16 cellular contexts compared by ENCODE assay signal in genomic region chr2:128414946-128415767, GRCh38.
DNase-seq lines count a peak whose midpoint lies in the region; ATAC-seq, FAIRE-seq and TF ChIP-seq lines count a peak whose summit lies in the region.
"Had no signal": no experiment of that assay in that cellular context is flagged by ENCODE, and none has a peak within 500 bp of the region (broad histone marks: within the 10 kb centered on the region; RNA-seq: fewer than 3 reads in every experiment).

No MANE protein-coding gene starts in this region.

- 85% methylated on average over 3 of the region's 4 CpGs for WGBS in mesenchymal stem cell
- 93% methylated on average over 4 of the region's 4 CpGs for WGBS in prostate gland

- H2BK15ac ChIP-seq in mesenchymal stem cell (ENCODE audit: low read depth, poor library complexity, severe bottlenecking): no peak overlapping the region

- H3K27ac Mint-ChIP-seq in activated CD8-positive, alpha-beta memory T cell treated with anti-CD3 and anti-CD28 coated beads, Interleukin-2, amount 10 ng/mL, durations not matched to agents 7 days and 5 days: no peak overlapping the region
- H3K27ac Mint-ChIP-seq in type B pancreatic cell: no peak overlapping the region
- H3K27ac Mint-ChIP-seq in activated naive CD8-positive, alpha-beta T cell treated with anti-CD3 and anti-CD28 coated beads for 36 hours: no peak overlapping the region

- H3K4ac ChIP-seq in mesenchymal stem cell (ENCODE audit: low read depth in 1 of 2, low read length in 2 of 2): no peak overlapping the region

- no peak overlapping the region for H3K4me3 Mint-ChIP-seq in activated CD8-positive, alpha-beta memory T cell treated with anti-CD3 and anti-CD28 coated beads, Interleukin-2, amount 10 ng/mL, durations not matched to agents 7 days and 5 days
- H3K4me3 Mint-ChIP-seq in type B pancreatic cell: no peak overlapping the region
- no peak overlapping the region for H3K4me3 Mint-ChIP-seq in activated naive CD8-positive, alpha-beta T cell treated with anti-CD3 and anti-CD28 coated beads for 36 hours

- ATAC-seq in activated CD8-positive, alpha-beta memory T cell treated with anti-CD3 and anti-CD28 coated beads, Interleukin-2, amount 10 ng/mL, durations not matched to agents 7 days and 5 days: no peak
- ATAC-seq: GM12878, HCT116 had no signal

- H2AK5ac ChIP-seq in mesenchymal stem cell (ENCODE audit: low read length, severe bottlenecking): no peak overlapping the region

- H3K18ac ChIP-seq in mesenchymal stem cell (ENCODE audit: low read depth in 1 of 2, low read length in 2 of 2): no peak overlapping the region

- H3K27me3 ChIP-seq in bronchial epithelial cell (ENCODE audit: control insufficient read depth, insufficient read depth, low read length) (no peaks in the 10 kb centered on the region), mesenchymal stem cell (ENCODE audit: control insufficient read depth in 1 of 2, insufficient read depth in 1 of 2, low read length in 2 of 2) (no peaks in the 10 kb centered on the region), prostate gland (replicated peaks; ENCODE audit: insufficient read depth) (no peaks in the 10 kb centered on the region)

- H4K8ac ChIP-seq in mesenchymal stem cell (ENCODE audit: low read length): no peak overlapping the region

- H3K36me3 ChIP-seq in bronchial epithelial cell (ENCODE audit: control insufficient read depth, insufficient read depth, low read length) (no peaks in the 10 kb centered on the region), mesenchymal stem cell (ENCODE audit: control insufficient read depth in 1 of 2, insufficient read depth in 2 of 2, low read depth in 1 of 2, low read length in 2 of 2) (no peaks in the 10 kb centered on the region), prostate gland (no peaks in the 10 kb centered on the region)

- no peak overlapping the region for H3K4me3 ChIP-seq in bronchial epithelial cell (ENCODE audit: low read depth, low read length)
- no peak overlapping the region for H3K4me3 ChIP-seq in mesenchymal stem cell (ENCODE audit: insufficient read depth in 1 of 2, low read depth in 1 of 2, low read length in 2 of 2)
- no peak overlapping the region for H3K4me3 ChIP-seq in prostate gland
- H3K4me3 ChIP-seq: GM12878 had no signal

- H2BK5ac ChIP-seq in mesenchymal stem cell (ENCODE audit: low read depth, low read length, poor library complexity, severe bottlenecking): no peak overlapping the region

- no peaks in the 10 kb centered on the region for H3K4me1 Mint-ChIP-seq in activated CD8-positive, alpha-beta memory T cell treated with anti-CD3 and anti-CD28 coated beads, Interleukin-2, amount 10 ng/mL, durations not matched to agents 7 days and 5 days
- peaks cover 5% of the 10 kb centered on the region for H3K4me1 Mint-ChIP-seq in type B pancreatic cell (ENCODE audit: unreplicated experiment)
- H3K4me1 Mint-ChIP-seq in activated naive CD8-positive, alpha-beta T cell treated with anti-CD3 and anti-CD28 coated beads for 36 hours: no peaks in the 10 kb centered on the region

- no peak for TF ChIP-seq POLR2A in prostate gland (IDR thresholded peaks at IDR 0.05)

- FAIRE-seq in bronchial epithelial cell (lab: Jason Lieb, UNC): peak; percentile 23
- FAIRE-seq: GM12878, GM18507 had no signal

- peaks cover 7% of the 10 kb centered on the region for H3K9me3 ChIP-seq in mesenchymal stem cell (ENCODE audit: control insufficient read depth, low read length)
- H3K9me3 ChIP-seq in prostate gland: no peaks in the 10 kb centered on the region

- no peak overlapping the region for H2BK120ac ChIP-seq in mesenchymal stem cell (ENCODE audit: low read depth, low read length)

- no peak overlapping the region for H3K4me2 ChIP-seq in mesenchymal stem cell (ENCODE audit: low read length, poor library complexity, severe bottlenecking)

- H2BK12ac ChIP-seq in mesenchymal stem cell (ENCODE audit: low read length in 2 of 2): no peak overlapping the region

- H3K79me1 ChIP-seq in mesenchymal stem cell (replicated peaks; ENCODE audit: low read length, poor library complexity, severe bottlenecking): no peaks in the 10 kb centered on the region

- H3K4me1 ChIP-seq in mesenchymal stem cell (ENCODE audit: control insufficient read depth, insufficient read depth, low read depth, low read length) (no peaks in the 10 kb centered on the region), prostate gland (replicated peaks) (no peaks in the 10 kb centered on the region)

- CTCF ChIA-PET in activated CD8-positive, alpha-beta memory T cell treated with anti-CD3 and anti-CD28 coated beads, Interleukin-2, amount 10 ng/mL, durations not matched to agents 7 days and 5 days (lab: Charles Lee): no interaction called here

- H3K9ac ChIP-seq in mesenchymal stem cell (ENCODE audit: low read length): no peak overlapping the region

- TF ChIP-seq CTCF in bronchial epithelial cell (IDR thresholded peaks at IDR 0.05; ENCODE audit: insufficient read depth, low read length, severe bottlenecking): no peak
- no peak for TF ChIP-seq CTCF in type B pancreatic cell (conservative IDR thresholded peaks at IDR 0.05)
- TF ChIP-seq CTCF in prostate gland (IDR thresholded peaks at IDR 0.05): no peak

- H2AFZ ChIP-seq in mesenchymal stem cell (ENCODE audit: low read depth, low read length): no peak overlapping the region

- peak; percentile 7 for DNase-seq in activated CD8-positive, alpha-beta memory T cell treated with anti-CD3 and anti-CD28 coated beads, Interleukin-2, amount 10 ng/mL, durations not matched to agents 7 days and 5 days
- DNase-seq in activated CD8-positive, alpha-beta memory T cell treated with anti-CD3 and anti-CD28 coated beads, Interleukin-2, amount 50 U/mL, for 48 hours: no peak
- no peak for DNase-seq in bronchial epithelial cell (ENCODE audit: low read depth)
- DNase-seq in mesenchymal stem cell: no peak
- peak; percentile 18 for DNase-seq in type B pancreatic cell (ENCODE audit: extremely low spot score, unreplicated experiment)
- DNase-seq in prostate gland (ENCODE audit: low spot score): no peak
- DNase-seq in activated naive CD8-positive, alpha-beta T cell treated with anti-CD3 and anti-CD28 coated beads for 36 hours: no peak
- DNase-seq in activated CD4-positive, CD25-positive, alpha-beta regulatory T cell (lab: John Stamatoyannopoulos, UW): no peak
- DNase-seq: C1 segment of cervical spinal cord, NCI-H1417, NCI-H1930, NCI-H2171, RPMI8226 had no signal

- H3K9me3 Mint-ChIP-seq in activated CD8-positive, alpha-beta memory T cell treated with anti-CD3 and anti-CD28 coated beads, Interleukin-2, amount 10 ng/mL, durations not matched to agents 7 days and 5 days (ENCODE audit: low read depth): peaks cover 2% of the 10 kb centered on the region
- H3K9me3 Mint-ChIP-seq in type B pancreatic cell: peaks cover 7% of the 10 kb centered on the region
- H3K9me3 Mint-ChIP-seq in activated naive CD8-positive, alpha-beta T cell treated with anti-CD3 and anti-CD28 coated beads for 36 hours: peaks cover 4% of the 10 kb centered on the region

- peak overlapping the region; percentile 58 for H4K91ac ChIP-seq in mesenchymal stem cell (ENCODE audit: low read length)

- no peak overlapping the region for H3K27ac ChIP-seq in mesenchymal stem cell (ENCODE audit: low read length, poor library complexity, severe bottlenecking)
- H3K27ac ChIP-seq in prostate gland: no peak overlapping the region

- no peaks in the 10 kb centered on the region for H3K36me3 Mint-ChIP-seq in activated CD8-positive, alpha-beta memory T cell treated with anti-CD3 and anti-CD28 coated beads, Interleukin-2, amount 10 ng/mL, durations not matched to agents 7 days and 5 days
- peaks cover 8% of the 10 kb centered on the region for H3K36me3 Mint-ChIP-seq in type B pancreatic cell
- H3K36me3 Mint-ChIP-seq in activated naive CD8-positive, alpha-beta T cell treated with anti-CD3 and anti-CD28 coated beads for 36 hours: no peaks in the 10 kb centered on the region

- H3K27me3 Mint-ChIP-seq in activated CD8-positive, alpha-beta memory T cell treated with anti-CD3 and anti-CD28 coated beads, Interleukin-2, amount 10 ng/mL, durations not matched to agents 7 days and 5 days: no peaks in the 10 kb centered on the region
- H3K27me3 Mint-ChIP-seq in type B pancreatic cell: no peaks in the 10 kb centered on the region
- no peaks in the 10 kb centered on the region for H3K27me3 Mint-ChIP-seq in activated naive CD8-positive, alpha-beta T cell treated with anti-CD3 and anti-CD28 coated beads for 36 hours

- intact Hi-C loops in prostate gland (cut with DNase I): no loop called here

- no peak overlapping the region for H3K23ac ChIP-seq in mesenchymal stem cell (ENCODE audit: low read length in 2 of 2)

- no peak overlapping the region for H3K14ac ChIP-seq in mesenchymal stem cell (ENCODE audit: low read length in 2 of 2)

Comparison
In these comparisons a context has a peak if more than half of its experiments do, and no peak if none do; other contexts are left out.
1. DNase-seq: peak in activated CD8-positive, alpha-beta memory T cell treated with anti-CD3 and anti-CD28 coated beads, Interleukin-2, amount 10 ng/mL, durations not matched to agents 7 days and 5 days (single experiment) and type B pancreatic cell (single experiment); none in activated CD8-positive, alpha-beta memory T cell treated with anti-CD3 and anti-CD28 coated beads, Interleukin-2, amount 50 U/mL, for 48 hours (single experiment), bronchial epithelial cell (single experiment), mesenchymal stem cell (single experiment), prostate gland (single experiment), activated naive CD8-positive, alpha-beta T cell treated with anti-CD3 and anti-CD28 coated beads for 36 hours (single experiment) and activated CD4-positive, CD25-positive, alpha-beta regulatory T cell (0 of 4).